Comparison of ENCODE assay signal across 9 cellular contexts in the genomic region with DNA sequence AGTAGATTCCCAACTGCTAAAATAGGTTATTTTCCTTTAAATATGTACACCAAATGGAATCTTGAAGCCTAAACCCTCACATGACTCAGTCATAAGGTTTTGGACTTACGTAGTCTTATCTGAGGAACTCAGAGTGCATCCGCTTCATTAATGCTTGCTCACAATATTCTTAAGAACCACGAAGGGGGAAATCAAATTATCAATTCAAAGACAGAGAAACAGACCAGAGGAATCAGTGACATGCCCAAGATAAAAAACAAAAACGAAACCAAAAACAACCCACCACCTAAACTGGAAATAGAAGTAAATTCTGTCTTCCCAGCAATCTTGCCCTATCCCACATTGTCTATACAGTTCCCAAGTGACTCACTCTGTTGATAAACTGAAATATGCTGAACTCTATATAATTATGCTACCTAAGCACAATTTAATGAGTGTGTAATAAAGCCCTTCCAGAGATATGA.
DNase-seq lines count a peak whose midpoint lies in the region; ATAC-seq and TF ChIP-seq lines count a peak whose summit lies in the region.
"Had no signal": no experiment of that assay in that cellular context is flagged by ENCODE, and none has a peak within 500 bp of the region (broad histone marks: within the 10 kb centered on the region; RNA-seq: fewer than 3 reads in every experiment).

No MANE protein-coding gene starts in this region.

- TF ChIP-seq RAD21 in liver (IDR thresholded peaks at IDR 0.05) = peak in 1 of 2 donors; percentile 26

- peak overlapping the region; percentile 26 for H3K4me3 ChIP-seq in choroid plexus epithelial cell (ENCODE audit: low read depth, low read length)
- no peak overlapping the region for H3K4me3 ChIP-seq in liver (ENCODE audit: low read depth in 1 of 3, low read length in 3 of 3)

- ATAC-seq in HG03280 (IDR thresholded peaks at IDR 0.05; ENCODE audit: unreplicated experiment) (no peak), GM19467 (IDR thresholded peaks at IDR 0.05; ENCODE audit: unreplicated experiment) (no peak)

- H3K36me3 ChIP-seq in liver (ENCODE audit: control insufficient read depth in 4 of 4, insufficient read depth in 3 of 4, low read depth in 1 of 4, low read length in 3 of 4) = no peaks in the 10 kb centered on the region

- TF ChIP-seq CTCF in choroid plexus epithelial cell (conservative IDR thresholded peaks at IDR 0.05; ENCODE audit: low read depth, low read length) (no peak), liver (IDR thresholded peaks at IDR 0.05; ENCODE audit: low read depth, low read length, missing input control) (no peak)

- no peaks in the 10 kb centered on the region for H3K4me1 ChIP-seq in liver (ENCODE audit: control insufficient read depth in 4 of 4, insufficient read depth in 4 of 4, low read length in 3 of 4)

- peaks cover 0 to 2% (median 0%) of the 10 kb centered on the region in 4 donors for H3K9me3 ChIP-seq in liver (ENCODE audit: control insufficient read depth in 4 of 4, low read length in 3 of 4)

- no peaks in the 10 kb centered on the region for H3K27me3 ChIP-seq in liver (ENCODE audit: control insufficient read depth in 4 of 4, insufficient read depth in 4 of 4, low read length in 3 of 4)

- DNase-seq in AG08396 (ENCODE audit: low spot score) = peak; percentile 8
- peak; percentile 99 for DNase-seq in RKO (ENCODE audit: low spot score)
- peak; percentile 95 for DNase-seq in choroid plexus epithelial cell (ENCODE audit: low read depth)
- no peak for DNase-seq in NOMO-1 treated with dmso at 0.1 percent for 144 hours (lab: John Stamatoyannopoulos, UW; ENCODE audit: unreplicated experiment)
- DNase-seq in NCI-H2171 (lab: John Stamatoyannopoulos, UW) = no peak
- DNase-seq: activated gamma-delta T cell had no signal

- H3K9ac ChIP-seq in liver (ENCODE audit: low read depth in 1 of 2, low read length in 2 of 2) = peak overlapping the region in 1 of 2 donors; percentile 32

- WGBS in liver = 57% methylated on average over 4 of the region's 4 CpGs

- peak overlapping the region; percentile 19 to 52 for H3K27ac ChIP-seq in liver (ENCODE audit: low read depth in 1 of 2, low read length in 2 of 2)

TF ChIP-seq in liver, 16 proteins besides CTCF, POLR2A, EP300 and RAD21:
- no peak for TF ChIP-seq FOXA1 (IDR thresholded peaks at IDR 0.05)
- no peak for TF ChIP-seq TAF1 (conservative IDR thresholded peaks at IDR 0.05)
- TF ChIP-seq JUND (IDR thresholded peaks at IDR 0.05) = peak; percentile 21 to 37
- TF ChIP-seq, protein P1, sequence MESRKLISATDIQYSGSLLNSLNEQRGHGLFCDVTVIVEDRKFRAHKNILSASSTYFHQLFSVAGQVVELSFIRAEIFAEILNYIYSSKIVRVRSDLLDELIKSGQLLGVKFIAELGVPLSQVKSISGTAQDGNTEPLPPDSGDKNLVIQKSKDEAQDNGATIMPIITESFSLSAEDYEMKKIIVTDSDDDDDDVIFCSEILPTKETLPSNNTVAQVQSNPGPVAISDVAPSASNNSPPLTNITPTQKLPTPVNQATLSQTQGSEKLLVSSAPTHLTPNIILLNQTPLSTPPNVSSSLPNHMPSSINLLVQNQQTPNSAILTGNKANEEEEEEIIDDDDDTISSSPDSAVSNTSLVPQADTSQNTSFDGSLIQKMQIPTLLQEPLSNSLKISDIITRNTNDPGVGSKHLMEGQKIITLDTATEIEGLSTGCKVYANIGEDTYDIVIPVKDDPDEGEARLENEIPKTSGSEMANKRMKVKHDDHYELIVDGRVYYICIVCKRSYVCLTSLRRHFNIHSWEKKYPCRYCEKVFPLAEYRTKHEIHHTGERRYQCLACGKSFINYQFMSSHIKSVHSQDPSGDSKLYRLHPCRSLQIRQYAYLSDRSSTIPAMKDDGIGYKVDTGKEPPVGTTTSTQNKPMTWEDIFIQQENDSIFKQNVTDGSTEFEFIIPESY (IDR thresholded peaks at IDR 0.05) = no peak
- no peak for TF ChIP-seq RXRA (IDR thresholded peaks at IDR 0.05)
- TF ChIP-seq, protein P2, sequence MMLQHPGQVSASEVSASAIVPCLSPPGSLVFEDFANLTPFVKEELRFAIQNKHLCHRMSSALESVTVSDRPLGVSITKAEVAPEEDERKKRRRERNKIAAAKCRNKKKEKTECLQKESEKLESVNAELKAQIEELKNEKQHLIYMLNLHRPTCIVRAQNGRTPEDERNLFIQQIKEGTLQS (IDR thresholded peaks at IDR 0.05) = no peak
- no peak for TF ChIP-seq HNF4A (conservative IDR thresholded peaks at IDR 0.05)

Comparison
In these comparisons a context has a peak if more than half of its experiments do, and no peak if none do; other contexts are left out.
1. DNase-seq: peak in AG08396 (single experiment), RKO (single experiment) and choroid plexus epithelial cell (single experiment); none in NOMO-1 treated with dmso at 0.1 percent for 144 hours (single experiment) and NCI-H2171 (single experiment).